Comparison of ENCODE assay signal across 1 cellular context in the genomic region with DNA sequence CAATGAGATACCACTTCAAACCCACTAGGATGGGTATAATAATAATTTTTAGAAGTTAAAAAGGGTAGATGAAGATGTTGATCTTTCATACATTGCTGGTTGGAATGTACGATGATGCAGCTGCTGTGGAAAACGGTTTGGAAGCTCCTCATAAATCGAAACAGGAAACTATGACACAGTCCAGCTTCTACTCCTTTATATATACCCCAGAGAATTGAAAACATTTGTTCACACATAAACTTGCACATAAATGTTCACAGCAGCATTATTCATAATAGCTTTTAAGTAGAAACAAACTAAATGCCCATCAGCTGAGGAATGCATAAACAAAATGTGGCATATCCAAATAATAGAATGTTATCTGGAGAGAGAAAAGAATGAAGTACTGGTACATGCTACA.
TF ChIP-seq lines count a peak whose summit lies in the region.

No MANE protein-coding gene starts in this region.

TF ChIP-seq in IMR-90, 13 proteins besides CTCF, POLR2A, EP300 and RAD21 (continued from another document):
- TF ChIP-seq RCOR1 (IDR thresholded peaks at IDR 0.05; ENCODE audit: insufficient replicate concordance, low read length) (no peak), CHD1 (IDR thresholded peaks at IDR 0.05; ENCODE audit: low read depth, low read length) (no peak), NFE2L2 (IDR thresholded peaks at IDR 0.05; ENCODE audit: low read depth, low read length) (no peak)
